ENCODE assay signal across 1 cellular context in the genomic region with DNA sequence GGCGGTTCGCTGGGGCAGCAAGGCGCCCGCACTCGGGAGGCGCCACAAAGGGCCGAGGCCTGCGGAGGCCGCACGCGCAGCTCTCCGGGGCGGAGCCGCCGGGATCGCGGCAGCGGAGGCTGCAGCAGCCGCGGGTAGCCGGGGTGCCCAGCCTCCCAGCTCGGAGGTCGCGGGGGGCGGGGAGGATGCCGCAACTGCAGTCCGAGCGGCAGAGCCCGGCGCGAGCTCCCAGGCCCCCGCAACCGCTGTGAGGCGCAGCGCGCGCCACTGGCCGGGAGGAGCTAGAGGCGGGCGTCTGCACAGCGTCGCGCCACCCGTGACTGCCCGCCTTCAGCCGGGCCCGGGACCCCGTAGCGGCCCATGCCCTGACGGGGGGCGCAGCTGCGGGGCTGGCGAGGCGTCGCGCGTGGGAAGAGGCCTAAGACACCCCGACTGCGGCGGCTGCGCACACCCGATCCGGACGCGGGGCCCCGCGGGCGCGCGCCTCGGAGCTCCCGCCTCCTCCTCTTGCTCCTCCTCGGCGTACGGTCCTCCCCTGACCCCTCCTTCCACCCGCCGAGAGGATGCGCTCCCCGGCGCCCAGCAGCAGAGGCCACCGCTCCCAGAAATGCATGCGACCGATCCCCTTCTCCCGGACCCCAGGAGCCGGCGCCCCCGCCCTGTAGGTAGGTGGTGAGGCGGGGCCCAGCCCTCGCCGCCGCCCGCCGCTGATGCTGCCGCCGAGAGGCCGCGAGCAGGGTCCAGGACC.
TF ChIP-seq lines count a peak whose summit lies in the region.

A gene with protein sequence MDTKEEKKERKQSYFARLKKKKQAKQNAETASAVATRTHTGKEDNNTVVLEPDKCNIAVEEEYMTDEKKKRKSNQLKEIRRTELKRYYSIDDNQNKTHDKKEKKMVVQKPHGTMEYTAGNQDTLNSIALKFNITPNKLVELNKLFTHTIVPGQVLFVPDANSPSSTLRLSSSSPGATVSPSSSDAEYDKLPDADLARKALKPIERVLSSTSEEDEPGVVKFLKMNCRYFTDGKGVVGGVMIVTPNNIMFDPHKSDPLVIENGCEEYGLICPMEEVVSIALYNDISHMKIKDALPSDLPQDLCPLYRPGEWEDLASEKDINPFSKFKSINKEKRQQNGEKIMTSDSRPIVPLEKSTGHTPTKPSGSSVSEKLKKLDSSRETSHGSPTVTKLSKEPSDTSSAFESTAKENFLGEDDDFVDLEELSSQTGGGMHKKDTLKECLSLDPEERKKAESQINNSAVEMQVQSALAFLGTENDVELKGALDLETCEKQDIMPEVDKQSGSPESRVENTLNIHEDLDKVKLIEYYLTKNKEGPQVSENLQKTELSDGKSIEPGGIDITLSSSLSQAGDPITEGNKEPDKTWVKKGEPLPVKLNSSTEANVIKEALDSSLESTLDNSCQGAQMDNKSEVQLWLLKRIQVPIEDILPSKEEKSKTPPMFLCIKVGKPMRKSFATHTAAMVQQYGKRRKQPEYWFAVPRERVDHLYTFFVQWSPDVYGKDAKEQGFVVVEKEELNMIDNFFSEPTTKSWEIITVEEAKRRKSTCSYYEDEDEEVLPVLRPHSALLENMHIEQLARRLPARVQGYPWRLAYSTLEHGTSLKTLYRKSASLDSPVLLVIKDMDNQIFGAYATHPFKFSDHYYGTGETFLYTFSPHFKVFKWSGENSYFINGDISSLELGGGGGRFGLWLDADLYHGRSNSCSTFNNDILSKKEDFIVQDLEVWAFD (plus strand): TSS at position 558 of the 748 bp plus-strand sequence. CDS start 24,395 bp downstream, outside the sequence.

TF ChIP-seq in HepG2, 621 proteins besides CTCF, POLR2A, EP300 and RAD21 (continued from another document and continues in another):
- TF ChIP-seq, protein P1, sequence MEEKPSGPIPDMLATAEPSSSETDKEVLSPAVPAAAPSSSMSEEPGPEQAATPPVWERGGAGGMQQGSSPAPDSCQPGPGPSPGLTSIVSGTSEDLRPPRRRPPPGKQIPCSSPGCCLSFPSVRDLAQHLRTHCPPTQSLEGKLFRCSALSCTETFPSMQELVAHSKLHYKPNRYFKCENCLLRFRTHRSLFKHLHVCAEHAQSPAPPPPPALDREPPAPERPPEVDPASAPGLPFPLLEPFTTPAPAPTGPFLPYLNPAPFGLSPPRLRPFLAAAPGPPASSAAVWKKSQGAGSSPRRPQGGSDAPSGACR (CRISPR knock-in tag; IDR thresholded peaks at IDR 0.05): 0 out of 2 replicates have a peak, but pooled peaks have one; percentile 3
- TF ChIP-seq ZSCAN21 (CRISPR knock-in tag; IDR thresholded peaks at IDR 0.05; ENCODE audit: borderline replicate concordance) (peak; percentile 87; the same call in 1 of the 2 replicates), ZNF331 (CRISPR knock-in tag; IDR thresholded peaks at IDR 0.05) (no peak; the same call in 1 of the 2 replicates), HOXA5 (CRISPR knock-in tag; IDR thresholded peaks at IDR 0.05) (peak; percentile 67; the same call in 1 of the 2 replicates), ZNF282 (IDR thresholded peaks at IDR 0.05; ENCODE audit: partially characterized antibody) (no peak), HDAC1 (CRISPR knock-in tag; IDR thresholded peaks at IDR 0.05) (peak; percentile 54; the same call in 1 of the 2 replicates), ZNF552 (CRISPR knock-in tag; IDR thresholded peaks at IDR 0.05; ENCODE audit: borderline replicate concordance) (peak; percentile 23), ZNF75D (CRISPR knock-in tag; IDR thresholded peaks at IDR 0.05; ENCODE audit: borderline replicate concordance) (no peak), ZBTB7B (CRISPR knock-in tag; IDR thresholded peaks at IDR 0.05) (peak; percentile 59), ZNF816 (CRISPR knock-in tag; IDR thresholded peaks at IDR 0.05; ENCODE audit: borderline replicate concordance) (no peak), BCL6 (CRISPR knock-in tag; IDR thresholded peaks at IDR 0.05) (peak; percentile 26; the same call in 1 of the 2 replicates), RBFOX2 (IDR thresholded peaks at IDR 0.05; ENCODE audit: low read depth, low read length) (peak; percentile 98), THAP11 (CRISPR knock-in tag; IDR thresholded peaks at IDR 0.05) (peak; percentile 30), ZNF460 (CRISPR knock-in tag; IDR thresholded peaks at IDR 0.05; ENCODE audit: borderline replicate concordance) (no peak), ZNF768 (CRISPR knock-in tag; IDR thresholded peaks at IDR 0.05) (peak; percentile 55), ZNF17 (CRISPR knock-in tag; IDR thresholded peaks at IDR 0.05) (no peak), JDP2 (CRISPR knock-in tag; IDR thresholded peaks at IDR 0.05; ENCODE audit: borderline replicate concordance) (no peak), ZFP82 (CRISPR knock-in tag; IDR thresholded peaks at IDR 0.05; ENCODE audit: borderline replicate concordance) (peak; percentile 81; the same call in 1 of the 2 replicates), NFE2L1 (CRISPR knock-in tag; IDR thresholded peaks at IDR 0.05; ENCODE audit: borderline replicate concordance) (0 out of 2 replicates have a peak, but pooled peaks have one; percentile 70), ZNF549 (CRISPR knock-in tag; IDR thresholded peaks at IDR 0.05) (no peak), ADNP (CRISPR knock-in tag; IDR thresholded peaks at IDR 0.05) (no peak), CBX5 (CRISPR knock-in tag; IDR thresholded peaks at IDR 0.05; ENCODE audit: borderline replicate concordance) (no peak), CREM (IDR thresholded peaks at IDR 0.05) (no peak), CREM (CRISPR knock-in tag; IDR thresholded peaks at IDR 0.05) (no peak)
- TF ChIP-seq, protein P2, sequence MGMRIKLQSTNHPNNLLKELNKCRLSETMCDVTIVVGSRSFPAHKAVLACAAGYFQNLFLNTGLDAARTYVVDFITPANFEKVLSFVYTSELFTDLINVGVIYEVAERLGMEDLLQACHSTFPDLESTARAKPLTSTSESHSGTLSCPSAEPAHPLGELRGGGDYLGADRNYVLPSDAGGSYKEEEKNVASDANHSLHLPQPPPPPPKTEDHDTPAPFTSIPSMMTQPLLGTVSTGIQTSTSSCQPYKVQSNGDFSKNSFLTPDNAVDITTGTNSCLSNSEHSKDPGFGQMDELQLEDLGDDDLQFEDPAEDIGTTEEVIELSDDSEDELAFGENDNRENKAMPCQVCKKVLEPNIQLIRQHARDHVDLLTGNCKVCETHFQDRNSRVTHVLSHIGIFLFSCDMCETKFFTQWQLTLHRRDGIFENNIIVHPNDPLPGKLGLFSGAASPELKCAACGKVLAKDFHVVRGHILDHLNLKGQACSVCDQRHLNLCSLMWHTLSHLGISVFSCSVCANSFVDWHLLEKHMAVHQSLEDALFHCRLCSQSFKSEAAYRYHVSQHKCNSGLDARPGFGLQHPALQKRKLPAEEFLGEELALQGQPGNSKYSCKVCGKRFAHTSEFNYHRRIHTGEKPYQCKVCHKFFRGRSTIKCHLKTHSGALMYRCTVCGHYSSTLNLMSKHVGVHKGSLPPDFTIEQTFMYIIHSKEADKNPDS (CRISPR knock-in tag; IDR thresholded peaks at IDR 0.05): peak; percentile 68; the same call in 1 of the 2 replicates
- TF ChIP-seq, protein P3, sequence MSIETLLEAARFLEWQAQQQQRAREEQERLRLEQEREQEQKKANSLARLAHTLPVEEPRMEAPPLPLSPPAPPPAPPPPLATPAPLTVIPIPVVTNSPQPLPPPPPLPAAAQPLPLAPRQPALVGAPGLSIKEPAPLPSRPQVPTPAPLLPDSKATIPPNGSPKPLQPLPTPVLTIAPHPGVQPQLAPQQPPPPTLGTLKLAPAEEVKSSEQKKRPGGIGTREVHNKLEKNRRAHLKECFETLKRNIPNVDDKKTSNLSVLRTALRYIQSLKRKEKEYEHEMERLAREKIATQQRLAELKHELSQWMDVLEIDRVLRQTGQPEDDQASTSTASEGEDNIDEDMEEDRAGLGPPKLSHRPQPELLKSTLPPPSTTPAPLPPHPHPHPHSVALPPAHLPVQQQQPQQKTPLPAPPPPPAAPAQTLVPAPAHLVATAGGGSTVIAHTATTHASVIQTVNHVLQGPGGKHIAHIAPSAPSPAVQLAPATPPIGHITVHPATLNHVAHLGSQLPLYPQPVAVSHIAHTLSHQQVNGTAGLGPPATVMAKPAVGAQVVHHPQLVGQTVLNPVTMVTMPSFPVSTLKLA (IDR thresholded peaks at IDR 0.05): no peak
- TF ChIP-seq, protein P4, sequence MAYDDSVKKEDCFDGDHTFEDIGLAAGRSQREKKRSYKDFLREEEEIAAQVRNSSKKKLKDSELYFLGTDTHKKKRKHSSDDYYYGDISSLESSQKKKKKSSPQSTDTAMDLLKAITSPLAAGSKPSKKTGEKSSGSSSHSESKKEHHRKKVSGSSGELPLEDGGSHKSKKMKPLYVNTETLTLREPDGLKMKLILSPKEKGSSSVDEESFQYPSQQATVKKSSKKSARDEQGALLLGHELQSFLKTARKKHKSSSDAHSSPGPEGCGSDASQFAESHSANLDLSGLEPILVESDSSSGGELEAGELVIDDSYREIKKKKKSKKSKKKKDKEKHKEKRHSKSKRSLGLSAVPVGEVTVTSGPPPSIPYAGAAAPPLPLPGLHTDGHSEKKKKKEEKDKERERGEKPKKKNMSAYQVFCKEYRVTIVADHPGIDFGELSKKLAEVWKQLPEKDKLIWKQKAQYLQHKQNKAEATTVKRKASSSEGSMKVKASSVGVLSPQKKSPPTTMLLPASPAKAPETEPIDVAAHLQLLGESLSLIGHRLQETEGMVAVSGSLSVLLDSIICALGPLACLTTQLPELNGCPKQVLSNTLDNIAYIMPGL (CRISPR knock-in tag; IDR thresholded peaks at IDR 0.05; ENCODE audit: borderline replicate concordance in 1 of 2, low read depth in 1 of 2): peak; percentile 47 to 89
- TF ChIP-seq, protein P5, sequence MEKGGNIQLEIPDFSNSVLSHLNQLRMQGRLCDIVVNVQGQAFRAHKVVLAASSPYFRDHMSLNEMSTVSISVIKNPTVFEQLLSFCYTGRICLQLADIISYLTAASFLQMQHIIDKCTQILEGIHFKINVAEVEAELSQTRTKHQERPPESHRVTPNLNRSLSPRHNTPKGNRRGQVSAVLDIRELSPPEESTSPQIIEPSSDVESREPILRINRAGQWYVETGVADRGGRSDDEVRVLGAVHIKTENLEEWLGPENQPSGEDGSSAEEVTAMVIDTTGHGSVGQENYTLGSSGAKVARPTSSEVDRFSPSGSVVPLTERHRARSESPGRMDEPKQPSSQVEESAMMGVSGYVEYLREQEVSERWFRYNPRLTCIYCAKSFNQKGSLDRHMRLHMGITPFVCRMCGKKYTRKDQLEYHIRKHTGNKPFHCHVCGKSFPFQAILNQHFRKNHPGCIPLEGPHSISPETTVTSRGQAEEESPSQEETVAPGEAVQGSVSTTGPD (CRISPR knock-in tag; IDR thresholded peaks at IDR 0.05): no peak
- TF ChIP-seq, protein P6, sequence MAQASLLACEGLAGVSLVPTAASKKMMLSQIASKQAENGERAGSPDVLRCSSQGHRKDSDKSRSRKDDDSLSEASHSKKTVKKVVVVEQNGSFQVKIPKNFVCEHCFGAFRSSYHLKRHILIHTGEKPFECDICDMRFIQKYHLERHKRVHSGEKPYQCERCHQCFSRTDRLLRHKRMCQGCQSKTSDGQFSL (CRISPR knock-in tag; IDR thresholded peaks at IDR 0.05): no peak; the same call in 1 of the 2 replicates
- TF ChIP-seq, protein P7, sequence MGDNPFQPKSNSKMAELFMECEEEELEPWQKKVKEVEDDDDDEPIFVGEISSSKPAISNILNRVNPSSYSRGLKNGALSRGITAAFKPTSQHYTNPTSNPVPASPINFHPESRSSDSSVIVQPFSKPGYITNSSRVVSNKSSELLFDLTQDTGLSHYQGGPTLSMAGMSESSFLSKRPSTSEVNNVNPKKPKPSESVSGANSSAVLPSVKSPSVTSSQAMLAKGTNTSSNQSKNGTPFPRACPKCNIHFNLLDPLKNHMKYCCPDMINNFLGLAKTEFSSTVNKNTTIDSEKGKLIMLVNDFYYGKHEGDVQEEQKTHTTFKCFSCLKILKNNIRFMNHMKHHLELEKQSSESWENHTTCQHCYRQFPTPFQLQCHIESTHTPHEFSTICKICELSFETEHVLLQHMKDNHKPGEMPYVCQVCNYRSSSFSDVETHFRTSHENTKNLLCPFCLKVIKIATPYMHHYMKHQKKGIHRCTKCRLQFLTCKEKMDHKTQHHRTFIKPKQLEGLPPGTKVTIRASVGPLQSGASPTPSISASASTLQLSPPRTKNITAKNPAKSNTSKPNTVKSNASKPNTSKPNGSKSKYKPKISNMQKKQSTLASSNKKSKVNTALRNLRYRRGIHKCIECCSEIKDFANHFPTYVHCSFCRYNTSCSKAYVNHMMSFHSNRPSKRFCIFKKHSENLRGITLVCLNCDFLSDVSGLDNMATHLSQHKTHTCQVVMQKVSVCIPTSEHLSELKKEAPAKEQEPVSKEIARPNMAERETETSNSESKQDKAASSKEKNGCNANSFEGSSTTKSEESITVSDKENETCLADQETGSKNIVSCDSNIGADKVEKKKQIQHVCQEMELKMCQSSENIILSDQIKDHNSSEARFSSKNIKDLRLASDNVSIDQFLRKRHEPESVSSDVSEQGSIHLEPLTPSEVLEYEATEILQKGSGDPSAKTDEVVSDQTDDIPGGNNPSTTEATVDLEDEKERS (CRISPR knock-in tag; IDR thresholded peaks at IDR 0.05): no peak
- TF ChIP-seq, protein P8, sequence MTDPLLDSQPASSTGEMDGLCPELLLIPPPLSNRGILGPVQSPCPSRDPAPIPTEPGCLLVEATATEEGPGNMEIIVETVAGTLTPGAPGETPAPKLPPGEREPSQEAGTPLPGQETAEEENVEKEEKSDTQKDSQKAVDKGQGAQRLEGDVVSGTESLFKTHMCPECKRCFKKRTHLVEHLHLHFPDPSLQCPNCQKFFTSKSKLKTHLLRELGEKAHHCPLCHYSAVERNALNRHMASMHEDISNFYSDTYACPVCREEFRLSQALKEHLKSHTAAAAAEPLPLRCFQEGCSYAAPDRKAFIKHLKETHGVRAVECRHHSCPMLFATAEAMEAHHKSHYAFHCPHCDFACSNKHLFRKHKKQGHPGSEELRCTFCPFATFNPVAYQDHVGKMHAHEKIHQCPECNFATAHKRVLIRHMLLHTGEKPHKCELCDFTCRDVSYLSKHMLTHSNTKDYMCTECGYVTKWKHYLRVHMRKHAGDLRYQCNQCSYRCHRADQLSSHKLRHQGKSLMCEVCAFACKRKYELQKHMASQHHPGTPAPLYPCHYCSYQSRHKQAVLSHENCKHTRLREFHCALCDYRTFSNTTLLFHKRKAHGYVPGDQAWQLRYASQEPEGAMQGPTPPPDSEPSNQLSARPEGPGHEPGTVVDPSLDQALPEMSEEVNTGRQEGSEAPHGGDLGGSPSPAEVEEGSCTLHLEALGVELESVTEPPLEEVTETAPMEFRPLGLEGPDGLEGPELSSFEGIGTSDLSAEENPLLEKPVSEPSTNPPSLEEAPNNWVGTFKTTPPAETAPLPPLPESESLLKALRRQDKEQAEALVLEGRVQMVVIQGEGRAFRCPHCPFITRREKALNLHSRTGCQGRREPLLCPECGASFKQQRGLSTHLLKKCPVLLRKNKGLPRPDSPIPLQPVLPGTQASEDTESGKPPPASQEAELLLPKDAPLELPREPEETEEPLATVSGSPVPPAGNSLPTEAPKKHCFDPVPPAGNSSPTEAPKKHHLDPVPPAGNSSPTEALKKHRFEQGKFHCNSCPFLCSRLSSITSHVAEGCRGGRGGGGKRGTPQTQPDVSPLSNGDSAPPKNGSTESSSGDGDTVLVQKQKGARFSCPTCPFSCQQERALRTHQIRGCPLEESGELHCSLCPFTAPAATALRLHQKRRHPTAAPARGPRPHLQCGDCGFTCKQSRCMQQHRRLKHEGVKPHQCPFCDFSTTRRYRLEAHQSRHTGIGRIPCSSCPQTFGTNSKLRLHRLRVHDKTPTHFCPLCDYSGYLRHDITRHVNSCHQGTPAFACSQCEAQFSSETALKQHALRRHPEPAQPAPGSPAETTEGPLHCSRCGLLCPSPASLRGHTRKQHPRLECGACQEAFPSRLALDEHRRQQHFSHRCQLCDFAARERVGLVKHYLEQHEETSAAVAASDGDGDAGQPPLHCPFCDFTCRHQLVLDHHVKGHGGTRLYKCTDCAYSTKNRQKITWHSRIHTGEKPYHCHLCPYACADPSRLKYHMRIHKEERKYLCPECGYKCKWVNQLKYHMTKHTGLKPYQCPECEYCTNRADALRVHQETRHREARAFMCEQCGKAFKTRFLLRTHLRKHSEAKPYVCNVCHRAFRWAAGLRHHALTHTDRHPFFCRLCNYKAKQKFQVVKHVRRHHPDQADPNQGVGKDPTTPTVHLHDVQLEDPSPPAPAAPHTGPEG (CRISPR knock-in tag; IDR thresholded peaks at IDR 0.05): peak; percentile 91
